13 cellular contexts compared by ENCODE assay signal in the genomic region with DNA sequence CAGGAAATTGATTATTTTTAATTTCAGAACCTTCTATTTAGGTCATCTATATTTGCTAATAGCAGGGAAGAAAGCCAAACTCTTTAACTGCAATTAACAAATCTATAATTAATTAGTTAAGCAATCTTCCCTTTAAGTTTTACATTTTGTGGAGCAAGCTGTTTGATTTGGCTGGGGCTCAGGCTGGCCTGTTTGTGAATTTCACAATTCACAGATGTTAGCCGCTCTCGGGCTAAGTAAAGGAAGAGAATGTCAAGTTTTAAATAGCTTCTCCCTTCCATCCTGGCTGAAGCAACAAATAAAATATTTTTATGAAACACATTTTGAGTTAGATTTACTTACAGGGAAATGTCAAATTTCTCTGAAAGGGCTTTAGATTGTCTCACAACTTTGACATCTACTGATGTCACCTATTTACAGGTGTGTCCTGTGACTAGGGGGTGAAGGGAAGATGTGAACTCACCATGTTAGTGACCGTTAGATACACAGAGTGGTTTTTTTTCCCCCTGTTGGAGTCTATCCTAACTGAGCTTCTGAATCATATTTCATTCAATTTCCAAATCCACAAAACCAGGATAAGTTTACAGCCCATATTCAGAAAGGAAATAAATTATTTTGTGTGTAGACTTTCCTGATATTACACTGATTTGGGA. TPM values are rescaled to one million over a fixed set of nuclear protein-coding genes. Genes with fewer than 3 reads are reported as not detected.
DNase-seq lines count a peak whose midpoint lies in the region; TF ChIP-seq lines count a peak whose summit lies in the region.
"Had no signal": no experiment of that assay in that cellular context is flagged by ENCODE, and none has a peak within 500 bp of the region (broad histone marks: within the 10 kb centered on the region; RNA-seq: fewer than 3 reads in every experiment).

No MANE protein-coding gene starts in this region.

- peak; percentile 9 for DNase-seq in GM04504 (ENCODE audit: low read depth)
- peak; percentile 67 to 86 for DNase-seq in NOMO-1 (lab: John Stamatoyannopoulos, UW; ENCODE audit: unreplicated experiment in 2 of 2)
- DNase-seq in fibroblast of gingiva (ENCODE audit: low read depth): peak; percentile 65
- peak; percentile 21 for DNase-seq in prostate gland (ENCODE audit: low spot score)
- no peak for DNase-seq in type B pancreatic cell (ENCODE audit: extremely low spot score, unreplicated experiment)
- no peak for DNase-seq in COLO829 (ENCODE audit: low spot score)
- no peak for DNase-seq in activated naive CD4-positive, alpha-beta T cell treated with anti-CD3 and anti-CD28 coated beads, Interleukin-2, amount 50 U/mL, for 16 hours
- DNase-seq in anterior cingulate cortex (lab: John Stamatoyannopoulos, UW): no peak
- DNase-seq: activated naive CD4-positive, alpha-beta T cell treated with anti-CD3 and anti-CD28 coated beads, Interleukin-2, amount 10 ng/mL, durations not matched to agents 7 days and 5 days; hippocampal formation; NCI-H2081 treated with DMSO at 0.1 percent for 48 hours; stimulated activated CD4-positive, alpha-beta T cell treated with anti-CD3 and anti-CD28 coated beads, Interleukin-1b, Interleukin-23, amount 100 ng/mL, for 48 hours had no signal

- H3K4me3 ChIP-seq in prostate gland: no peak overlapping the region

- no peaks in the 10 kb centered on the region for H3K27me3 ChIP-seq in prostate gland (replicated peaks; ENCODE audit: insufficient read depth)

- H3K27ac ChIP-seq in prostate gland: no peak overlapping the region

- H3K27ac Mint-ChIP-seq in type B pancreatic cell: no peak overlapping the region
- H3K27ac Mint-ChIP-seq: activated CD4-positive, alpha-beta T cell treated with anti-CD3 and anti-CD28 coated beads for 36 hours; activated naive CD4-positive, alpha-beta T cell treated with anti-CD3 and anti-CD28 coated beads, Interleukin-2, amount 10 ng/mL, durations not matched to agents 7 days and 5 days had no signal

- no peaks in the 10 kb centered on the region for H3K9me3 Mint-ChIP-seq in type B pancreatic cell
- H3K9me3 Mint-ChIP-seq: activated naive CD4-positive, alpha-beta T cell treated with anti-CD3 and anti-CD28 coated beads, Interleukin-2, amount 10 ng/mL, durations not matched to agents 7 days and 5 days had no signal

- TF ChIP-seq POLR2A in prostate gland (IDR thresholded peaks at IDR 0.05): no peak

- H3K4me3 Mint-ChIP-seq in type B pancreatic cell: no peak overlapping the region
- H3K4me3 Mint-ChIP-seq: activated CD4-positive, alpha-beta T cell treated with anti-CD3 and anti-CD28 coated beads for 36 hours; activated naive CD4-positive, alpha-beta T cell treated with anti-CD3 and anti-CD28 coated beads, Interleukin-2, amount 10 ng/mL, durations not matched to agents 7 days and 5 days had no signal

- H3K9me3 ChIP-seq in prostate gland: no peaks in the 10 kb centered on the region

- H3K4me1 ChIP-seq in prostate gland (replicated peaks): no peaks in the 10 kb centered on the region

- no peaks in the 10 kb centered on the region for H3K4me1 Mint-ChIP-seq in type B pancreatic cell (ENCODE audit: unreplicated experiment)

- H3K36me3 Mint-ChIP-seq in type B pancreatic cell: no peaks in the 10 kb centered on the region
- H3K36me3 Mint-ChIP-seq: activated naive CD4-positive, alpha-beta T cell treated with anti-CD3 and anti-CD28 coated beads, Interleukin-2, amount 10 ng/mL, durations not matched to agents 7 days and 5 days had no signal

- no peak for TF ChIP-seq CTCF in prostate gland (IDR thresholded peaks at IDR 0.05)
- TF ChIP-seq CTCF in type B pancreatic cell (conservative IDR thresholded peaks at IDR 0.05): no peak

- peaks cover 3% of the 10 kb centered on the region for H3K27me3 Mint-ChIP-seq in type B pancreatic cell
- H3K27me3 Mint-ChIP-seq: activated CD4-positive, alpha-beta T cell treated with anti-CD3 and anti-CD28 coated beads for 36 hours; activated naive CD4-positive, alpha-beta T cell treated with anti-CD3 and anti-CD28 coated beads, Interleukin-2, amount 10 ng/mL, durations not matched to agents 7 days and 5 days had no signal

- intact Hi-C loops in prostate gland (cut with DNase I): no loop called here

- 25% methylated on average over 3 of the region's 3 CpGs for WGBS in prostate gland

- H3K36me3 ChIP-seq in prostate gland: no peaks in the 10 kb centered on the region

RNA-seq across cellular contexts. Expression of gene TP63, which starts 1.3 kb away (rescaled TPM):
- total RNA-seq in prostate gland (10 to 100 TPM; 39.9 to 67.5 TPM), type B pancreatic cell (ENCODE audit: low replicate concordance) (5.8 and 16.1 TPM in 2 replicates)

Comparison
In these comparisons a context has a peak if more than half of its experiments do, and no peak if none do; other contexts are left out.
1. DNase-seq: peak in GM04504 (single experiment), NOMO-1 (2 of 2), fibroblast of gingiva (single experiment) and prostate gland (single experiment); none in type B pancreatic cell (single experiment), COLO829 (single experiment), activated naive CD4-positive, alpha-beta T cell treated with anti-CD3 and anti-CD28 coated beads, Interleukin-2, amount 50 U/mL, for 16 hours (single experiment) and anterior cingulate cortex (0 of 58).